8 cellular contexts compared by ENCODE assay signal in genomic region chr15:41230650-41231533, GRCh38. TPM values are rescaled to one million over a fixed set of nuclear protein-coding genes. Genes with fewer than 3 reads are reported as not detected.
DNase-seq lines count a peak whose midpoint lies in the region; ATAC-seq, FAIRE-seq and TF ChIP-seq lines count a peak whose summit lies in the region.

CHP1 (plus strand) TSS chr15:41231268; CDS start chr15:41231383, 115 bp downstream.
A gene with protein sequence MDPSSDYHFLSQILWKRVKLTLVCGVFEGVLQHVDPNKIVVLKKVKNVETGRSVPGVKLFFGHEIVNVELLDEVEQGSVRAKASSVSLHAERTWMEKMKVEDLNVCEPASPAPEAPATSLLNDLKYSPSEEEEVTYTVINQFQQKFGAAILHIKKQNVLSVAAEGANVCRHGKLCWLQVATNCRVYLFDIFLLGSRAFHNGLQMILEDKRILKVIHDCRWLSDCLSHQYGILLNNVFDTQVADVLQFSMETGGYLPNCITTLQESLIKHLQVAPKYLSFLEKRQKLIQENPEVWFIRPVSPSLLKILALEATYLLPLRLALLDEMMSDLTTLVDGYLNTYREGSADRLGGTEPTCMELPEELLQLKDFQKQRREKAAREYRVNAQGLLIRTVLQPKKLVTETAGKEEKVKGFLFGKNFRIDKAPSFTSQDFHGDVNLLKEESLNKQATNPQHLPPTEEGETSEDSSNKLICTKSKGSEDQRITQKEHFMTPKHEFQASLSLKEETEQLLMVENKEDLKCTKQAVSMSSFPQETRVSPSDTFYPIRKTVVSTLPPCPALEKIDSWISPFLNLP (minus strand): TSS chr15:41230757. CDS start chr15:41226575, 4,182 bp downstream.

- no peaks in the 10 kb centered on the region for H3K27me3 ChIP-seq in SU-DHL-6 (ENCODE audit: low read length)
- no peaks in the 10 kb centered on the region for H3K27me3 ChIP-seq in cardiac muscle cell
- H3K27me3 ChIP-seq in pancreas: no peaks in the 10 kb centered on the region
- no peaks in the 10 kb centered on the region for H3K27me3 ChIP-seq in tibial artery

- no peak within 1 kb of the TSS; the same call in 1 of the 2 replicates for H3K27ac ChIP-seq in SU-DHL-6 (ENCODE audit: low read depth, low read length)
- H3K27ac ChIP-seq in cardiac muscle cell: peak within 1 kb of the TSS; percentile 89
- peak within 1 kb of the TSS; percentile 81 to 95 (median 95) for H3K27ac ChIP-seq in pancreas
- peak within 1 kb of the TSS; percentile 85 to 92 for H3K27ac ChIP-seq in tibial artery

- peak within 1 kb of the TSS; percentile 84 for H3K4me3 Mint-ChIP-seq in activated naive CD8-positive, alpha-beta T cell treated with anti-CD3 and anti-CD28 coated beads, Interleukin-2, amount 50 U/mL, for 24 hours

- peak within 1 kb of the TSS; percentile 80 for H3K4me2 ChIP-seq in SU-DHL-6 (ENCODE audit: low read depth, low read length, poor library complexity, severe bottlenecking)

- TF ChIP-seq CTCF in GM12874 (IDR thresholded peaks at IDR 0.05; ENCODE audit: insufficient read depth, low read depth, low read length): peak; percentile 97
- TF ChIP-seq CTCF in SU-DHL-6 (IDR thresholded peaks at IDR 0.05; ENCODE audit: insufficient read depth, low read length, poor library complexity, severe bottlenecking): peak; percentile 70
- TF ChIP-seq CTCF in cardiac muscle cell (IDR thresholded peaks at IDR 0.05; ENCODE audit: low read depth, low read length): peak; percentile 98
- TF ChIP-seq CTCF in pancreas (IDR thresholded peaks at IDR 0.05): peak; percentile 90 to 95 (median 92)
- peak; percentile 92 to 95 for TF ChIP-seq CTCF in tibial artery (IDR thresholded peaks at IDR 0.05)

- no peaks in the 10 kb centered on the region for H4K20me1 ChIP-seq in SU-DHL-6 (ENCODE audit: low read depth, low read length)

- H3F3A ChIP-seq in SU-DHL-6 (ENCODE audit: insufficient read depth): peaks cover 5% of the 10 kb centered on the region; the same call in 1 of the 2 replicates

- H3K4me3 ChIP-seq in SU-DHL-6 (ENCODE audit: insufficient read depth, low read length, poor library complexity, severe bottlenecking): peak within 1 kb of the TSS; percentile 73
- peak within 1 kb of the TSS; percentile 74 for H3K4me3 ChIP-seq in cardiac muscle cell
- H3K4me3 ChIP-seq in pancreas: peak within 1 kb of the TSS; percentile 76 to 89 (median 80)
- H3K4me3 ChIP-seq in tibial artery: peak within 1 kb of the TSS; percentile 74 to 81

- H3K9me2 ChIP-seq in SU-DHL-6 (replicated peaks; ENCODE audit: insufficient read depth, low read length): no peaks in the 10 kb centered on the region

- H3K79me2 ChIP-seq in SU-DHL-6 (ENCODE audit: insufficient read depth, low read length): peaks cover 17% of the 10 kb centered on the region

- FAIRE-seq in pancreas (lab: Jason Lieb, UNC): peak; percentile 70

- H3K9me3 Mint-ChIP-seq in activated naive CD8-positive, alpha-beta T cell treated with anti-CD3 and anti-CD28 coated beads, Interleukin-2, amount 50 U/mL, for 24 hours: no peaks in the 10 kb centered on the region

- peak within 1 kb of the TSS; percentile 75 for H3K27ac Mint-ChIP-seq in activated naive CD8-positive, alpha-beta T cell treated with anti-CD3 and anti-CD28 coated beads, Interleukin-2, amount 50 U/mL, for 24 hours

- no peaks in the 10 kb centered on the region for H3K27me3 Mint-ChIP-seq in activated naive CD8-positive, alpha-beta T cell treated with anti-CD3 and anti-CD28 coated beads, Interleukin-2, amount 50 U/mL, for 24 hours

- H3K9me3 ChIP-seq in SU-DHL-6 (ENCODE audit: insufficient read depth, low read length) (peaks cover 6% of the 10 kb centered on the region; the same call in 1 of the 2 replicates), cardiac muscle cell (ENCODE audit: low read depth) (no peaks in the 10 kb centered on the region), pancreas (no peaks in the 10 kb centered on the region), tibial artery (no peaks in the 10 kb centered on the region)

- no peaks in the 10 kb centered on the region for H3K36me3 Mint-ChIP-seq in activated naive CD8-positive, alpha-beta T cell treated with anti-CD3 and anti-CD28 coated beads, Interleukin-2, amount 50 U/mL, for 24 hours (ENCODE audit: low read depth)

- peaks cover 31% of the 10 kb centered on the region for H3K4me1 Mint-ChIP-seq in activated naive CD8-positive, alpha-beta T cell treated with anti-CD3 and anti-CD28 coated beads, Interleukin-2, amount 50 U/mL, for 24 hours

- DNase-seq in NCI-H1417 (lab: John Stamatoyannopoulos, UW) (peak; percentile 89 to 95 (median 92)), cardiac muscle cell (ENCODE audit: low read depth in 1 of 2, low spot score in 1 of 2) (peak; percentile 98 to 99), pancreas (peak; percentile 96 to 99 (median 98)), tibial artery (peak; percentile 97 to 99)
- peak; percentile 98 for DNase-seq in activated naive CD8-positive, alpha-beta T cell treated with anti-CD3 and anti-CD28 coated beads, Interleukin-2, amount 50 U/mL, for 24 hours

- peak; percentile 95 for ATAC-seq in HG02763 (IDR thresholded peaks at IDR 0.05; ENCODE audit: unreplicated experiment)
- peak; percentile 99 for ATAC-seq in activated naive CD8-positive, alpha-beta T cell treated with anti-CD3 and anti-CD28 coated beads, Interleukin-2, amount 50 U/mL, for 24 hours
- ATAC-seq in pancreas: peak; percentile 96 to 99 (median 97)

- intact Hi-C loops in pancreas (cut with DNase I): no loop called here
- intact Hi-C loops in tibial artery (cut with DNase I; ENCODE audit: low total_unique reads): loop anchor here (2.0 to 5.0 kb wide), 2 partner anchors 54 to 186 kb away; partner anchors contain the start of gene RTF1

- H3K4me1 ChIP-seq in cardiac muscle cell (ENCODE audit: low read depth): no peaks in the 10 kb centered on the region
- peaks cover 10 to 22% (median 11%) of the 10 kb centered on the region in 3 donors for H3K4me1 ChIP-seq in pancreas
- peaks cover 0 to 23% (median 8%) of the 10 kb centered on the region in 4 donors for H3K4me1 ChIP-seq in tibial artery

- H3K36me3 ChIP-seq in SU-DHL-6 (ENCODE audit: low read length) (no peaks in the 10 kb centered on the region; the same call in 1 of the 2 replicates), cardiac muscle cell (no peaks in the 10 kb centered on the region), pancreas (no peaks in the 10 kb centered on the region), tibial artery (no peaks in the 10 kb centered on the region)

- peak within 1 kb of the TSS; percentile 64 for H3K9ac ChIP-seq in SU-DHL-6 (ENCODE audit: low read length)

- H2AFZ ChIP-seq in SU-DHL-6 (ENCODE audit: low read depth, low read length, severe bottlenecking): peak within 1 kb of the TSS; percentile 78

- WGBS in pancreas, 2 donors: 1% methylated on average over 79 to 80 of the region's 80 CpGs

RNA-seq across cellular contexts. Expression of gene CHP1, which starts in this region (rescaled TPM):
- total RNA-seq in cardiac muscle cell (233 and 310 TPM in 2 replicates), pancreas (10 to 100 TPM; 59.5 to 79.1 (median 73.3) TPM)
- polyA plus RNA-seq in cardiac muscle cell (32.9 and 37.0 TPM in 2 replicates), pancreas (10 to 100 TPM; 23.2 to 27.6 TPM)

RNA-seq across cellular contexts. Expression of the second gene that starts in this region (rescaled TPM):
- total RNA-seq in cardiac muscle cell (not detected in 2 replicates), pancreas (not detected)
- polyA plus RNA-seq in cardiac muscle cell (not detected in 2 replicates), pancreas (not detected)
